17 cellular contexts compared by ENCODE assay signal in genomic region chr1:230754831-230755230, GRCh38. TPM values are rescaled to one million over a fixed set of nuclear protein-coding genes. Genes with fewer than 3 reads are reported as not detected.
A peak's percentile ranks its signal among the peaks of the same experiment; 100 is the strongest.
DNase-seq lines count a peak whose midpoint lies in the region; ATAC-seq and TF ChIP-seq lines count a peak whose summit lies in the region.
"Had no signal": no experiment of that assay in that cellular context is flagged by ENCODE, and none has a peak within 500 bp of the region (broad histone marks: within the 10 kb centered on the region; RNA-seq: fewer than 3 reads in every experiment).

No MANE protein-coding gene starts in this region.

- H3K27ac Mint-ChIP-seq in MCF 10A (ENCODE audit: low read depth, unreplicated experiment), result no peak overlapping the region
- H3K27ac Mint-ChIP-seq: activated T-helper 17 cell treated with anti-CD3 and anti-CD28 coated beads, Interleukin-2, amount 50 U/mL, for 72 hours; mesothelial cell of epicardium had no signal

- no peaks in the 10 kb centered on the region for H4K20me1 ChIP-seq in mammary epithelial cell (ENCODE audit: insufficient read depth, low read length)

- TF ChIP-seq CTCF in MCF 10A (IDR thresholded peaks at IDR 0.05; ENCODE audit: unreplicated experiment), result no peak
- TF ChIP-seq CTCF in mammary epithelial cell (conservative IDR thresholded peaks at IDR 0.05 in 1 of 2, IDR thresholded peaks at IDR 0.05 in 1 of 2; ENCODE audit: extremely low read depth in 1 of 2, insufficient read depth in 1 of 2, low read depth in 1 of 2, low read length in 2 of 2), result no peak
- TF ChIP-seq CTCF in upper lobe of right lung (IDR thresholded peaks at IDR 0.05), result no peak

- BruUV-seq in MCF 10A (replicated peaks; lab: Mats Ljungman, UMichigan) (no TSS peak), mammary epithelial cell (replicated peaks; lab: Mats Ljungman, UMichigan) (no TSS peak)

- dilution Hi-C loops in mammary epithelial cell (cut with HindIII; ENCODE audit: low sequenced_read_pairs), result no loop called here

- H3K4me1 ChIP-seq in mammary epithelial cell (ENCODE audit: insufficient read depth, low read length) (no peaks in the 10 kb centered on the region), upper lobe of right lung (peaks cover 13% of the 10 kb centered on the region)
- H3K4me1 ChIP-seq: A549 had no signal

- H3K9ac ChIP-seq in mammary epithelial cell (ENCODE audit: insufficient read depth, low read length), result no peak overlapping the region

- no peak overlapping the region for H2AFZ ChIP-seq in mammary epithelial cell (ENCODE audit: low read depth, low read length)

- H3K27ac ChIP-seq in mammary epithelial cell (ENCODE audit: insufficient read depth, low read depth, low read length) (no peak overlapping the region), upper lobe of right lung (no peak overlapping the region)
- H3K27ac ChIP-seq: A549 had no signal

- no peaks in the 10 kb centered on the region for H3K36me3 Mint-ChIP-seq in MCF 10A (ENCODE audit: insufficient read depth, unreplicated experiment)
- H3K36me3 Mint-ChIP-seq: mesothelial cell of epicardium had no signal

- H3K27me3 Mint-ChIP-seq in MCF 10A (ENCODE audit: insufficient read depth, unreplicated experiment), result peaks cover 30% of the 10 kb centered on the region

- 75% methylated on average over 3 of the region's 4 CpGs for WGBS in mammary epithelial cell (ENCODE audit: low coverage, missing lambda C conversion rate)

- H3K4me3 ChIP-seq in mammary epithelial cell (replicated peaks in 1 of 3; ENCODE audit: insufficient read depth in 1 of 3, low read depth in 2 of 3, low read length in 3 of 3) (no peak overlapping the region), upper lobe of right lung (no peak overlapping the region)
- H3K4me3 ChIP-seq: A549 had no signal

- CTCF ChIA-PET in MCF 10A (lab: Yijun Ruan, JAX) (no interaction called here), mammary epithelial cell (lab: Charles Lee; ENCODE audit: low non-redundant PET) (no interaction called here)

- H3K27me3 ChIP-seq in mammary epithelial cell (ENCODE audit: insufficient read depth, low read length) (no peaks in the 10 kb centered on the region), upper lobe of right lung (no peaks in the 10 kb centered on the region)

- no peaks in the 10 kb centered on the region for H3K79me2 ChIP-seq in mammary epithelial cell (ENCODE audit: insufficient read depth, low read length)

- no peaks in the 10 kb centered on the region for H3K9me3 Mint-ChIP-seq in MCF 10A (ENCODE audit: unreplicated experiment)
- H3K9me3 Mint-ChIP-seq: activated T-helper 17 cell treated with anti-CD3 and anti-CD28 coated beads, Interleukin-2, amount 50 U/mL, for 72 hours; mesothelial cell of epicardium had no signal

- no peak overlapping the region for H3K4me3 Mint-ChIP-seq in MCF 10A (ENCODE audit: unreplicated experiment)
- H3K4me3 Mint-ChIP-seq: activated T-helper 17 cell treated with anti-CD3 and anti-CD28 coated beads, Interleukin-2, amount 50 U/mL, for 72 hours; mesothelial cell of epicardium had no signal

- H3K36me3 ChIP-seq in mammary epithelial cell (ENCODE audit: insufficient read depth, low read length) (no peaks in the 10 kb centered on the region), upper lobe of right lung (no peaks in the 10 kb centered on the region)

- intact Hi-C loops in MCF 10A (cut with micrococcal nuclease), result no loop called here
- intact Hi-C loops in mammary epithelial cell (cut with micrococcal nuclease), result no loop called here
- intact Hi-C loops in upper lobe of right lung (cut with DNase I), result no loop called here
- intact Hi-C loops in posterior vena cava (cut with DNase I), result no loop called here

- H3K4me2 ChIP-seq in mammary epithelial cell (ENCODE audit: insufficient read depth, low read depth, low read length), result no peak overlapping the region
- H3K4me2 ChIP-seq: A549 had no signal

- H3K9me3 ChIP-seq in mammary epithelial cell (replicated peaks; ENCODE audit: insufficient read depth, low read length), result no peaks in the 10 kb centered on the region
- no peaks in the 10 kb centered on the region for H3K9me3 ChIP-seq in upper lobe of right lung
- H3K9me3 ChIP-seq: A549 had no signal

- DNase-seq in MCF 10A (ENCODE audit: unreplicated experiment), result peak; percentile 16
- no peak for DNase-seq in mammary epithelial cell
- peak; percentile 77 for DNase-seq in cerebellum (ENCODE audit: low spot score)
- DNase-seq in left lobe of liver (ENCODE audit: low spot score), result peak; percentile 60
- DNase-seq in upper lobe of right lung, result no peak
- DNase-seq in pons (ENCODE audit: low spot score), result no peak
- DNase-seq in posterior vena cava (ENCODE audit: low spot score), result no peak
- DNase-seq in SIG-M5 treated with dmso at 0.1 percent for 504 hours (lab: John Stamatoyannopoulos, UW; ENCODE audit: unreplicated experiment), result no peak
- DNase-seq: activated CD4-positive, alpha-beta T cell treated with anti-CD3 and anti-CD28 coated beads for 4 hours; cortex of kidney; GDM1; Karpas-422; NCI-H526; stimulated activated CD4-positive, alpha-beta T cell treated with anti-CD3 and anti-CD28 coated beads, Interleukin-12 subunit alpha, Interleukin-12 subunit beta, amount 100 ng/mL, for 4 hours had no signal

- H3K4me1 Mint-ChIP-seq in MCF 10A (ENCODE audit: insufficient read depth, unreplicated experiment), result no peaks in the 10 kb centered on the region
- H3K4me1 Mint-ChIP-seq: activated T-helper 17 cell treated with anti-CD3 and anti-CD28 coated beads, Interleukin-2, amount 50 U/mL, for 72 hours had no signal

- ATAC-seq in left lobe of liver, result peak; percentile 91
- ATAC-seq in upper lobe of right lung, result peak; percentile 39
- ATAC-seq: activated T-helper 17 cell treated with anti-CD3 and anti-CD28 coated beads, Interleukin-2, amount 50 U/mL, for 72 hours had no signal

- POLR2A ChIA-PET in MCF 10A (lab: Yijun Ruan, JAX), result no interaction called here

- in situ Hi-C loops in mammary epithelial cell (cut with MboI; ENCODE audit: low sequenced_read_pairs in 2 of 2), result no loop called here

RNA-seq across cellular contexts. Expression of gene CAPN9, which starts 7.6 kb away (rescaled TPM):
- total RNA-seq in MCF 10A (2022) (not detected in 2 replicates), mammary epithelial cell (not detected), cerebellum (not detected), left lobe of liver (not detected), upper lobe of right lung (21.8 TPM), posterior vena cava (not detected)
- polyA plus RNA-seq in mammary epithelial cell, result not detected
- polyA minus RNA-seq in mammary epithelial cell, result not detected
- total RNA-seq: activated T-helper 17 cell treated with anti-CD3 and anti-CD28 coated beads, Interleukin-2, amount 50 U/mL, for 72 hours had no signal
- polyA plus RNA-seq: A549 had no signal

RNA-seq across cellular contexts. Expression of gene AGT, which starts 40.9 kb away (rescaled TPM):
- not detected in 2 replicates for total RNA-seq in MCF 10A (2022)
- under 1 TPM in 1 of 2 donors, not detected in 1; 0.17 TPM for total RNA-seq in mammary epithelial cell
- not detected for polyA plus RNA-seq in mammary epithelial cell
- not detected for polyA minus RNA-seq in mammary epithelial cell
- 3.6 TPM for total RNA-seq in cerebellum
- total RNA-seq in left lobe of liver, result 2,376 TPM
- total RNA-seq in upper lobe of right lung, result 1.8 TPM
- 10 to 100 TPM; 22.5 to 57.0 TPM for total RNA-seq in posterior vena cava
- total RNA-seq: activated T-helper 17 cell treated with anti-CD3 and anti-CD28 coated beads, Interleukin-2, amount 50 U/mL, for 72 hours had no signal

Comparison
In these comparisons a context has a peak if more than half of its experiments do, and no peak if none do; other contexts are left out.
1. DNase-seq: peak in MCF 10A (single experiment), cerebellum (single experiment) and left lobe of liver (single experiment); none in mammary epithelial cell (single experiment), upper lobe of right lung (single experiment), pons (single experiment), posterior vena cava (single experiment) and SIG-M5 treated with dmso at 0.1 percent for 504 hours (single experiment).
2. RNA of gene CAPN9, which starts 7.6 kb away (total RNA-seq): 21.8 TPM in upper lobe of right lung (single experiment); not detected in posterior vena cava, not detected in left lobe of liver (single experiment), not detected in MCF 10A, not detected in mammary epithelial cell and not detected in cerebellum (single experiment); every median in the first group is over 10 times any median in the second.
3. RNA of gene AGT, which starts 40.9 kb away (total RNA-seq): 2,376 TPM in left lobe of liver (single experiment); 22.5 to 57.0 TPM in posterior vena cava, 3.6 TPM in cerebellum (single experiment), 1.8 TPM in upper lobe of right lung (single experiment), 0.17 TPM in mammary epithelial cell and not detected in MCF 10A; every median in the first group is over 10 times any median in the second.